Comparison of ENCODE assay signal across 21 cellular contexts in the genomic region with DNA sequence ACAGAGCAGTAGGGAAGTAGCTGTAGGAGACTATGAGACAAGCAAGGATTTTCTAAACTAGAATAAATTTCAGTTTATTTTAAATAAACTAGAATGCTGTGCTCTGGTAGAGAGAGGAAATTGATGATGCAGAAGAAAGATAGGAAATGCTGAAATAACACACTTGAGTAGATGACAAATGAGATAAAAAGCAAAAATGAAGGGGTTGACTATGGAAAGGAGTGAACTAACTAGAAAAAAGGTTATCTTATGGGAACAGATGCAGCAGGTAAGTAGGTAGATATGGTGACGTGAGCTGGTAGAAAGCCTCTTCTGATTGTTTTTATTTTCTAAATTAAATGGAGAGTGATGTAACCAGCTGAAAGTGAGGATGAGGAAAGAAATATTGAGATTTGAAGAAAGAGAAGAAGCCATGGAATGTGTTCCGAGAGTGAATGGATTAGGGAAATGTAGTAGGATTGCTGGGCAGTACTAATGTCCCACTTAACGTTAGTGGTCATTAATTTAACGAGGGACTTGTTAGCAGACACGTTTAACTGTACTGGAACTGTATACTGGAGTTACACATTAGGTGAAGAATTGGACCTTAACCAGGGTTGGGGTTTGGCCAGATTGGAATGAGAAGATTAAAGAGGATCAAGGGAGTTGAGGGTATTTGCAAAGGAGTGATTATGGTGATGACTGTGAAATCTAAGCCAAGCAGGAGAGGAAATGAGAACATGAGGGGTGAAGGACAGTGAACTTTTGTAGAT.
"Had no signal": no experiment of that assay in that cellular context is flagged by ENCODE, and none has a peak within 500 bp of the region (broad histone marks: within the 10 kb centered on the region; RNA-seq: fewer than 3 reads in every experiment).

No MANE protein-coding gene starts in this region.

- ATAC-seq: esophagus mucosa; heart right ventricle; left lobe of liver; natural killer cell treated with Interleukin-12 subunit alpha and Interleukin-12 subunit beta and Interleukin-15 and Interleukin-18, amount 100 ng/mL, for 72 hours; right cardiac atrium; stimulated activated memory B cell treated with anti-CD40 and anti-IgM and Interleukin-4, amounts not matched to agents 10 μg/mL and 1 μg/mL and 100 μg/mL, for 72 hours; stimulated activated naive CD8-positive, alpha-beta T cell treated with anti-CD3 and anti-CD28 coated beads, Interleukin-15, amount 100 ng/mL, for 72 hours had no signal

- H2AFZ ChIP-seq: neural progenitor cell had no signal

- H3K9ac ChIP-seq: neural progenitor cell had no signal

- H3K9me3 ChIP-seq: heart right ventricle, ovary, testis, tibial nerve, uterus had no signal

- H3K4me3 ChIP-seq: heart right ventricle, neural progenitor cell, ovary, testis, tibial nerve, uterus had no signal

- DNase-seq: cerebellar nuclear complex; heart right ventricle; hypothalamus; nucleus accumbens; ovary; right cardiac atrium; small intestine; stimulated activated CD4-positive, alpha-beta T cell treated with anti-CD3 and anti-CD28 coated beads, Interleukin-12 subunit alpha, Interleukin-12 subunit beta, amount 100 ng/mL, for 4 hours; stimulated activated CD4-positive, alpha-beta T cell treated with anti-CD3 and anti-CD28 coated beads, Interleukin-4, amount 100 ng/mL, for 1 hour; stimulated activated naive CD8-positive, alpha-beta T cell treated with anti-CD3 and anti-CD28 coated beads, Interleukin-15, amount 100 ng/mL, for 72 hours; testis; uterus had no signal

- H3K36me3 ChIP-seq: heart right ventricle, neural progenitor cell, ovary, tibial nerve, uterus had no signal

- H3K27ac ChIP-seq: heart right ventricle, neural progenitor cell, ovary, testis, tibial nerve, uterus had no signal

- H3K27me3 ChIP-seq: heart right ventricle, neural progenitor cell, ovary, testis, tibial nerve, uterus had no signal

- H3K4me1 ChIP-seq: heart right ventricle, neural progenitor cell, testis, tibial nerve, uterus had no signal

- H3K4me2 ChIP-seq: neural progenitor cell had no signal

- FAIRE-seq: colon, frontal cortex, islet of Langerhans, small intestine had no signal
